8 cellular contexts compared by ENCODE assay signal in the genomic region with DNA sequence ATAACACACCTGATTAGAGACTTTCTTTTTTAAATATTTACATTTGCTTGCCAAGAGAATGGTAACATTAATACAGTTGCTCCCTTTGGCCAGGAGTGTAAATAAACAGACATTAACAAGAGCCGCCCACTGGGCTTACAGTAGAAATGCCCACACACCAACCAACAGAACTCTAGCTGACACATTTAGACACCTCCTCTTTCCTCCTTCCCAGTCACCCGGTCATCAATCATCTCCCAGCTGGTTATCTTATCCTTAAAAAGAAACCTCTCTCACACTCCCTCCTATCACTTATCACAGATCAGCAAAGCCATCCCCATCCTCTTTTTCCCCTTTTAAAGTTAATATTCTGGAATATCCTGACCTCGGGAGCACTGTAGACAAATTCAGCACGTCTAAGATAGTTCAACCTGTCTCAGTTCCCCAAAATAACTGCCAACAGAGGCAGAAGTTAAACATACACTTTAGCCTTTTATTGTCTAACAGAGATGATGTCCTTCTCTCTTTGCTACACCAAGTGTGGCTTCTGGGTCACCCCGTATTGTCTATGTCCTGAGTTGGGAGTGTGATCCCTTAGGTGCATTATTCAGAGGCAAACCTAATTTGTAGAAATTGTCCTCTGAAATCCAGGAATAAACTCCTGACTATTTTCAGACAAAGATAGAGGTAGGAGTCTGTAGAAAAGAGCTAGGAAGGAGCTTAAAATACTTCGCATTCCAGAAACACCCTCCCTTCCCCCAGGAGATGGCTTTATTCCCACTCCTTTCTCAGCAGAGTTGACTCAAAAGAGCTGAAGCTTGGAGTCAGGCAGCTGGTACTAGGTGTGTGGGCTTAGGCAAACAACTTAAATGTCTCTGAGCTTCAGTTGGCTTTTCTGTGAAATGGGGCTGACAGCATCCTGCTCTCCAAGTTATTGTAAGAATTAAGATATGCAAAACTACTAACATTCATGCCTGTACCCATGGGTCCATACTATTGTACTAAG. TPM values are rescaled to one million over a fixed set of nuclear protein-coding genes. Genes with fewer than 3 reads are reported as not detected.
DNase-seq lines count a peak whose midpoint lies in the region; ATAC-seq and TF ChIP-seq lines count a peak whose summit lies in the region.

No MANE protein-coding gene starts in this region.

- DNase-seq in H7 (peak; percentile 80), NOMO-1 treated with dmso at 0.1 percent for 144 hours (lab: John Stamatoyannopoulos, UW; ENCODE audit: unreplicated experiment) (peak; percentile 56), esophagus muscularis mucosa (ENCODE audit: extremely low spot score) (no peak), renal cortical epithelial cell (ENCODE audit: low read depth) (peak; percentile 91), amniotic stem cell (lab: John Stamatoyannopoulos, UW) (no peak), GDM1 (lab: John Stamatoyannopoulos, UW) (no peak)
- DNase-seq in activated CD4-positive, CD25-positive, alpha-beta regulatory T cell treated with anti-CD3 and anti-CD28 coated beads, Interleukin-2, amount 50 U/mL, for 72 hours: no peak
- no peak for DNase-seq in activated naive CD4-positive, alpha-beta T cell treated with anti-CD3 and anti-CD28 coated beads, Interleukin-2, amount 50 U/mL, for 72 hours (ENCODE audit: low spot score in 2 of 2)

- peak overlapping the region; percentile 24 to 68 (median 37) for H3K27ac ChIP-seq in esophagus muscularis mucosa (replicated peaks in 1 of 4)

- TF ChIP-seq POLR2A in esophagus muscularis mucosa (IDR thresholded peaks at IDR 0.05; ENCODE audit: low read depth): no peak

- intact Hi-C loops in esophagus muscularis mucosa (cut with DNase I): no loop called here

- no peak overlapping the region for H3K27ac Mint-ChIP-seq in activated naive CD4-positive, alpha-beta T cell treated with anti-CD3 and anti-CD28 coated beads, Interleukin-2, amount 50 U/mL, for 72 hours

- WGBS in esophagus muscularis mucosa: 24% methylated on average over 6 of the region's 6 CpGs

- no peak for TF ChIP-seq EP300 in esophagus muscularis mucosa (IDR thresholded peaks at IDR 0.05)

- no peaks in the 10 kb centered on the region for H3K9me3 Mint-ChIP-seq in activated naive CD4-positive, alpha-beta T cell treated with anti-CD3 and anti-CD28 coated beads, Interleukin-2, amount 50 U/mL, for 72 hours

- H3K36me3 Mint-ChIP-seq in activated naive CD4-positive, alpha-beta T cell treated with anti-CD3 and anti-CD28 coated beads, Interleukin-2, amount 50 U/mL, for 72 hours: no peaks in the 10 kb centered on the region

- H3K27me3 ChIP-seq in H7 (ENCODE audit: control insufficient read depth, insufficient read depth, low read length) (no peaks in the 10 kb centered on the region), esophagus muscularis mucosa (no peaks in the 10 kb centered on the region)

- no peak for TF ChIP-seq CTCF in esophagus muscularis mucosa (IDR thresholded peaks at IDR 0.05)

- no peak for ATAC-seq in activated naive CD4-positive, alpha-beta T cell treated with anti-CD3 and anti-CD28 coated beads, Interleukin-2, amount 50 U/mL, for 72 hours

- no peaks in the 10 kb centered on the region for H3K9me3 ChIP-seq in esophagus muscularis mucosa

- H3K4me1 ChIP-seq in esophagus muscularis mucosa: peaks cover 11 to 23% (median 22%) of the 10 kb centered on the region in 4 donors

- 0 out of 2 replicates have a peak, but pooled peaks cover 1% of the 10 kb centered on the region for H3K36me3 ChIP-seq in H7 (replicated peaks; ENCODE audit: control insufficient read depth, insufficient read depth, low read length)
- H3K36me3 ChIP-seq in esophagus muscularis mucosa: no peaks in the 10 kb centered on the region

- H3K4me3 ChIP-seq in H7 (ENCODE audit: insufficient read depth, low read depth, low read length) (no peak overlapping the region), esophagus muscularis mucosa (no peak overlapping the region)

RNA-seq across cellular contexts. Expression of a gene that starts 8.8 kb away (rescaled TPM):
- 49.0 and 52.5 TPM in 2 replicates for total RNA-seq in H7 (2014; rRNA removed; shearing (Covaris generic))
- total RNA-seq in esophagus muscularis mucosa (under 1 TPM; 0.13 to 0.92 (median 0.66) TPM), renal cortical epithelial cell (0.70 and 1.4 TPM in 2 replicates)
- total RNA-seq in activated naive CD4-positive, alpha-beta T cell treated with anti-CD3 and anti-CD28 coated beads, Interleukin-2, amount 50 U/mL, for 72 hours: under 1 TPM; 0.14 to 0.72 TPM

RNA-seq across cellular contexts. Expression of a gene that starts 9.6 kb away (rescaled TPM):
- 57.0 and 77.0 TPM in 2 replicates for total RNA-seq in H7 (2014; rRNA removed; shearing (Covaris generic))
- 10 to 100 TPM; 13.3 to 24.1 (median 16.5) TPM for total RNA-seq in esophagus muscularis mucosa
- total RNA-seq in renal cortical epithelial cell: 26.4 and 35.3 TPM in 2 replicates
- total RNA-seq in activated naive CD4-positive, alpha-beta T cell treated with anti-CD3 and anti-CD28 coated beads, Interleukin-2, amount 50 U/mL, for 72 hours: 10 to 100 TPM; 14.5 to 45.1 TPM

Comparison
In these comparisons a context has a peak if more than half of its experiments do, and no peak if none do; other contexts are left out.
1. DNase-seq: peak in H7 (single experiment), NOMO-1 treated with dmso at 0.1 percent for 144 hours (single experiment) and renal cortical epithelial cell (single experiment); none in esophagus muscularis mucosa (single experiment), amniotic stem cell (single experiment), GDM1 (single experiment), activated CD4-positive, CD25-positive, alpha-beta regulatory T cell treated with anti-CD3 and anti-CD28 coated beads, Interleukin-2, amount 50 U/mL, for 72 hours (single experiment) and activated naive CD4-positive, alpha-beta T cell treated with anti-CD3 and anti-CD28 coated beads, Interleukin-2, amount 50 U/mL, for 72 hours (0 of 2).
2. RNA of a gene that starts 8.8 kb away (total RNA-seq): 49.0 to 52.5 TPM in H7; 0.13 to 0.92 TPM in esophagus muscularis mucosa, 0.14 to 0.72 TPM in activated naive CD4-positive, alpha-beta T cell treated with anti-CD3 and anti-CD28 coated beads, Interleukin-2, amount 50 U/mL, for 72 hours and 0.70 to 1.4 TPM in renal cortical epithelial cell; every median in the first group is over 10 times any median in the second.